In genomic region chr12:56190695-56191155, GRCh38 we compare ENCODE assay signal across 8 cellular contexts. TPM values are rescaled to one million over a fixed set of nuclear protein-coding genes. Genes with fewer than 3 reads are reported as not detected.
DNase-seq lines count a peak whose midpoint lies in the region; ATAC-seq, FAIRE-seq and TF ChIP-seq lines count a peak whose summit lies in the region.

No MANE protein-coding gene starts in this region.

- no peaks in the 10 kb centered on the region for H3K9me3 Mint-ChIP-seq in progenitor cell of endocrine pancreas (ENCODE audit: low read depth)

- WGBS in esophagus muscularis mucosa = 26% methylated on average over 9 of the region's 9 CpGs

- H3K4me2 ChIP-seq in PC-3 (ENCODE audit: low read length) = peak overlapping the region; percentile 97

- H3K27ac ChIP-seq in PC-3 (ENCODE audit: low read length) (no peak overlapping the region), esophagus muscularis mucosa (replicated peaks in 1 of 4) (peak overlapping the region; percentile 95 to 97 (median 96))

- peaks cover 7% of the 10 kb centered on the region for H3K36me3 Mint-ChIP-seq in progenitor cell of endocrine pancreas (ENCODE audit: insufficient read depth)

- CTCF ChIA-PET in PC-3 (lab: Charles Lee) = interaction anchor here (1.8 kb wide), 1 partner anchor 31 kb away, joined by 9 read pairs; the partner anchor contains the start of gene RNF41

- H3K4me1 ChIP-seq in PC-3 (ENCODE audit: insufficient read depth, low read length) = peaks cover 21% of the 10 kb centered on the region
- peaks cover 20 to 40% (median 34%) of the 10 kb centered on the region in 4 donors for H3K4me1 ChIP-seq in esophagus muscularis mucosa

- H3K4me1 Mint-ChIP-seq in progenitor cell of endocrine pancreas (ENCODE audit: low read depth) = peaks cover 17% of the 10 kb centered on the region

- H3K27me3 ChIP-seq in PC-3 (ENCODE audit: low read length) = no peaks in the 10 kb centered on the region
- H3K27me3 ChIP-seq in esophagus muscularis mucosa = no peaks in the 10 kb centered on the region

- H3K36me3 ChIP-seq in PC-3 (ENCODE audit: low read depth, low read length) (peaks cover 3% of the 10 kb centered on the region; the same call in 1 of the 2 replicates), esophagus muscularis mucosa (peaks cover 2 to 16% (median 11%) of the 10 kb centered on the region in 4 donors)

- TF ChIP-seq EP300 in esophagus muscularis mucosa (IDR thresholded peaks at IDR 0.05) = no peak

- H3K79me2 ChIP-seq in PC-3 (ENCODE audit: low read length) = peaks cover 29% of the 10 kb centered on the region

- H3K9me2 ChIP-seq in PC-3 (replicated peaks; ENCODE audit: low read length) = no peaks in the 10 kb centered on the region

- H4K20me1 ChIP-seq in PC-3 (ENCODE audit: low read length) = no peaks in the 10 kb centered on the region

- H3K4me3 ChIP-seq in GM12864 (ENCODE audit: low read depth, low read length) (peak overlapping the region; percentile 59), PC-3 (ENCODE audit: low read length) (peak overlapping the region; percentile 77), esophagus muscularis mucosa (peak overlapping the region; percentile 77 to 95 (median 88))

- DNase-seq in GM12864 (ENCODE audit: low read depth) (no peak), PC-3 (no peak), esophagus muscularis mucosa (ENCODE audit: extremely low spot score) (no peak), progenitor cell of endocrine pancreas (ENCODE audit: low spot score, unreplicated experiment) (no peak), RCC 7860 (ENCODE audit: low spot score) (no peak), GM10266 (ENCODE audit: extremely low spot score) (no peak), NCI-H2081 treated with DMSO at 0.1 percent for 48 hours (lab: John Stamatoyannopoulos, UW) (no peak)

- H3K9ac ChIP-seq in PC-3 (ENCODE audit: low read length) = peak overlapping the region; percentile 73; the same call in 1 of the 2 replicates

- no peak for TF ChIP-seq POLR2A in esophagus muscularis mucosa (IDR thresholded peaks at IDR 0.05; ENCODE audit: low read depth)

- TF ChIP-seq CTCF in GM12864 (IDR thresholded peaks at IDR 0.05; ENCODE audit: low read depth, low read length, missing control alignments) (no peak), PC-3 (conservative IDR thresholded peaks at IDR 0.05; ENCODE audit: low read depth, low read length) (no peak), esophagus muscularis mucosa (IDR thresholded peaks at IDR 0.05) (no peak), progenitor cell of endocrine pancreas (IDR thresholded peaks at IDR 0.05; ENCODE audit: unreplicated experiment) (no peak), GM10266 (IDR thresholded peaks at IDR 0.05; ENCODE audit: control insufficient read depth, insufficient read depth, low read depth, missing control alignments) (no peak)

- H3F3A ChIP-seq in PC-3 (ENCODE audit: low read length, unreplicated experiment) = no peaks in the 10 kb centered on the region

- H3K27ac Mint-ChIP-seq in progenitor cell of endocrine pancreas = peak overlapping the region; percentile 100

- no peak for ATAC-seq in PC-3
- no peak for ATAC-seq in GM21529 (IDR thresholded peaks at IDR 0.05; ENCODE audit: unreplicated experiment)

- peak overlapping the region; percentile 98 for H2AFZ ChIP-seq in PC-3 (ENCODE audit: low read length)

- peak overlapping the region; percentile 97 for H3K4me3 Mint-ChIP-seq in progenitor cell of endocrine pancreas (ENCODE audit: low read depth)

- H3K9me3 ChIP-seq in PC-3 (ENCODE audit: low read length) (no peaks in the 10 kb centered on the region), esophagus muscularis mucosa (no peaks in the 10 kb centered on the region)

- intact Hi-C loops in PC-3 (cut with micrococcal nuclease) = loop anchor here (10.0 kb wide), 1 partner anchor 274 kb away; the partner anchor contains the start of gene SPRYD4
- intact Hi-C loops in esophagus muscularis mucosa (cut with DNase I) = no loop called here

- POLR2A ChIA-PET in PC-3 (lab: Charles Lee; ENCODE audit: unreplicated experiment) = no interaction called here

- no peaks in the 10 kb centered on the region for H3K27me3 Mint-ChIP-seq in progenitor cell of endocrine pancreas

- no peak for FAIRE-seq in RCC 7860 (lab: Jason Lieb, UNC)

- no TSS peak for BruUV-seq in PC-3 (replicated peaks; lab: Mats Ljungman, UMichigan)

RNA-seq across cellular contexts. Expression of gene SMARCC2, which starts 1.4 kb away (rescaled TPM):
- total RNA-seq in PC-3 (2014; rRNA removed) (38.4 and 39.4 TPM in 2 replicates), esophagus muscularis mucosa (100 to 1,000 TPM in 2 of 4 donors, 10 to 100 TPM in 2; 62.1 to 111 (median 94.3) TPM), progenitor cell of endocrine pancreas (202 and 207 TPM in 2 replicates)

RNA-seq across cellular contexts. Expression of gene RNF41, which starts 31.0 kb away (rescaled TPM):
- total RNA-seq in PC-3 (2014; rRNA removed) (43.9 and 52.1 TPM in 2 replicates), esophagus muscularis mucosa (100 to 1,000 TPM in 3 of 4 donors, 10 to 100 TPM in 1; 64.4 to 165 (median 109) TPM), progenitor cell of endocrine pancreas (50.0 and 50.8 TPM in 2 replicates)

RNA-seq across cellular contexts. Expression of gene MYL6, which starts 32.6 kb away (rescaled TPM):
- 1,385 and 1,597 TPM in 2 replicates for total RNA-seq in PC-3 (2014; rRNA removed)
- 1,000 to 10,000 TPM; 5,145 to 8,531 (median 5,986) TPM for total RNA-seq in esophagus muscularis mucosa
- total RNA-seq in progenitor cell of endocrine pancreas = 1,155 and 1,178 TPM in 2 replicates

RNA-seq across cellular contexts. Expression of gene NABP2, which starts 33.4 kb away (rescaled TPM):
- total RNA-seq in PC-3 (2014; rRNA removed) (91.6 and 98.6 TPM in 2 replicates), esophagus muscularis mucosa (10 to 100 TPM; 27.0 to 36.4 (median 30.9) TPM), progenitor cell of endocrine pancreas (37.9 and 40.5 TPM in 2 replicates)

RNA-seq across cellular contexts. Expression of gene MYL6B, which starts 38.3 kb away (rescaled TPM):
- total RNA-seq in PC-3 (2014; rRNA removed) (153 and 178 TPM in 2 replicates), esophagus muscularis mucosa (10 to 100 TPM; 28.5 to 39.4 (median 33.6) TPM), progenitor cell of endocrine pancreas (169 and 172 TPM in 2 replicates)
